24 cellular contexts compared by ENCODE assay signal in genomic region chr1:39297534-39297933, GRCh38.
A peak's percentile ranks its signal among the peaks of the same experiment; 100 is the strongest.
DNase-seq lines count a peak whose midpoint lies in the region; ATAC-seq and TF ChIP-seq lines count a peak whose summit lies in the region.
"Had no signal": no experiment of that assay in that cellular context is flagged by ENCODE, and none has a peak within 500 bp of the region (broad histone marks: within the 10 kb centered on the region; RNA-seq: fewer than 3 reads in every experiment).

No MANE protein-coding gene starts in this region.

- H3K4me3 ChIP-seq in fibroblast of pulmonary artery (replicated peaks; ENCODE audit: low read depth, low read length) (no peak overlapping the region), stomach smooth muscle (ENCODE audit: low read length in 2 of 2) (no peak overlapping the region)
- H3K4me3 ChIP-seq: cardiac muscle cell, MG63, suprapubic skin, vagina had no signal

- no peaks in the 10 kb centered on the region for H3K9me3 ChIP-seq in stomach smooth muscle (ENCODE audit: control insufficient read depth in 2 of 2, low read length in 2 of 2)
- H3K9me3 ChIP-seq: BE2C, MG63, suprapubic skin, vagina had no signal

- H3K36me3 ChIP-seq in stomach smooth muscle (ENCODE audit: control insufficient read depth in 2 of 2, insufficient read depth in 2 of 2, low read length in 2 of 2), result peaks cover 51 to 56% of the 10 kb centered on the region in 2 donors
- H3K36me3 ChIP-seq: BE2C had no signal

- H3K4me1 ChIP-seq in stomach smooth muscle (ENCODE audit: control insufficient read depth, insufficient read depth, low read length), result peaks cover 4% of the 10 kb centered on the region
- H3K4me1 ChIP-seq: BE2C, suprapubic skin had no signal

- no peak for ATAC-seq in GM21515 (IDR thresholded peaks at IDR 0.05; ENCODE audit: unreplicated experiment)
- ATAC-seq: Panc1 had no signal

- peak overlapping the region; percentile 25 for H3K27ac ChIP-seq in stomach smooth muscle (ENCODE audit: low read length)
- H3K27ac ChIP-seq: cardiac muscle cell, epithelial cell of prostate, suprapubic skin, vagina had no signal

- in situ Hi-C loops in KBM-7 (cut with MboI; ENCODE audit: low pct_unique_long_range_greater_than_20kb, low sequenced_read_pairs), result no loop called here

- TF ChIP-seq CTCF in fibroblast of pulmonary artery (IDR thresholded peaks at IDR 0.05; ENCODE audit: low read length, missing control alignments), result no peak

- H3K27me3 ChIP-seq in stomach smooth muscle (ENCODE audit: control insufficient read depth in 1 of 2, insufficient read depth in 2 of 2, low read length in 2 of 2), result no peaks in the 10 kb centered on the region
- H3K27me3 ChIP-seq: BE2C, cardiac muscle cell, MG63, suprapubic skin, vagina had no signal

- peak; percentile 7 for DNase-seq in EL
- peak; percentile 33 for DNase-seq in amniotic epithelial cell (ENCODE audit: low read depth)
- DNase-seq in fibroblast of pulmonary artery (ENCODE audit: low read depth), result peak; percentile 10
- DNase-seq in KBM-7, result no peak
- DNase-seq in ecto neural progenitor cell (ENCODE audit: low spot score), result no peak
- DNase-seq: activated CD4-positive, alpha-beta T cell treated with anti-CD3 and anti-CD28 coated beads for 48 hours; activated CD8-positive, alpha-beta memory T cell treated with anti-CD3 and anti-CD28 coated beads, Interleukin-2, amount 50 U/mL, for 4 hours; activated effector memory CD4-positive, alpha-beta T cell treated with Interleukin-2 at 50 U/mL for 16 hours; BE2C; COR-L47; DMS79 treated with DMSO at 0.1 percent for 48 hours; MG63; NCI-H1417 treated with DMSO at 0.1 percent for 48 hours; NCI-H510A treated with DMSO at 0.1 percent for 48 hours; NK-92 treated with Interleukin-12 subunit alpha and Interleukin-12 subunit beta, amount 100 ng/mL, for 24 hours; SIG-M5; stimulated activated CD4-positive, alpha-beta T cell treated with anti-CD3 and anti-CD28 coated beads, Interleukin-15, amount 100 ng/mL, for 24 hours had no signal

- no peak overlapping the region for H3K9ac ChIP-seq in stomach smooth muscle (ENCODE audit: low read length in 2 of 2)

Comparison
In these comparisons a context has a peak if more than half of its experiments do, and no peak if none do; other contexts are left out.
1. DNase-seq: peak in EL (single experiment), amniotic epithelial cell (single experiment) and fibroblast of pulmonary artery (single experiment); none in KBM-7 (single experiment) and ecto neural progenitor cell (single experiment).